ENCODE assay signal across 8 cellular contexts in the genomic region with DNA sequence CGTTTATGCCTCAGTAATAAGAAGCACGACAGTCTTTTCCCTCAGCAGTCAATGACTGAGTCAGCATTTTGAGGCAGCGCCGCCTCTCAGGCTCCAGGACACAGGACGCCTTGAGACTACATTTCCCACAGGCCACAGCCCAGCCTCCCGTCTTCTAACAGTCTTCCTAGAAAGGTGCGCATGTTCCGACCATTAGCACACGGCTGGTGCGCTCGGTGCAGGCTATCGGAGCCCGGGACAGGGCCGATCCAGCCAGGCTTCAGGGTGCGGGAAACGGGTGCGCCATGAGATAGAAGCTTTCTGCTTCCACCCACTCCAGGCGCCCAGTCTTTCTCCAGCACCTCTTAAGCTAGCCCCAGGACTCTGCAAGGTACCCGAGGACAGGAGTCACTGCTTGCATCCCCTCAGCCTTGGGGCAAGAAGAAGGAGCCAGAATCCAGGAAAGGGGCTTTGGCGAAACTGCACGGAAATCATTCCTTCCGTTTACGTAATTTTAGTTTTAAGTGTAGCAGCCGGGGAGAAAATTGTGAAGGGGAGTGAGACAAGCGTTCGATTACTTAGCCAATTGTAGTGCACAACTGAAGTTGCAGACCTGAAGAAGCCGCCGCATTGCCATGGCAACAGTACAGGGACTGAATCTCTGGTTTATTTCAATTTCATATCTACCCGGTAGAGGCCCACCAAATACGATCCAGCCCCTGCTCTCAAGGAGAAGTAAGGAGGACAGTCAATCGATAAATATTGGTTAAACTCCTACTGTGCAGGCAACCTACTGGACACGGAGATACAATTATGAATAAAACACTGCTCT. TPM values are rescaled to one million over a fixed set of nuclear protein-coding genes. Genes with fewer than 3 reads are reported as not detected.
A peak's percentile ranks its signal among the peaks of the same experiment; 100 is the strongest.
DNase-seq lines count a peak whose midpoint lies in the region; ATAC-seq, FAIRE-seq and TF ChIP-seq lines count a peak whose summit lies in the region.

No MANE protein-coding gene starts in this region.

- ATAC-seq in GM19043 (IDR thresholded peaks at IDR 0.05; ENCODE audit: low read depth, unreplicated experiment) (peak; percentile 77), GM21360 (IDR thresholded peaks at IDR 0.05; ENCODE audit: unreplicated experiment) (no peak)
- peak; percentile 65 to 74 for ATAC-seq in natural killer cell treated with Interleukin-12 subunit alpha and Interleukin-12 subunit beta and Interleukin-15 and Interleukin-18, amount 100 ng/mL, for 72 hours

- no peaks in the 10 kb centered on the region for H3K36me3 Mint-ChIP-seq in activated naive CD4-positive, alpha-beta T cell treated with anti-CD3 and anti-CD28 coated beads, Interleukin-2, amount 50 U/mL, for 24 hours
- H3K36me3 Mint-ChIP-seq in natural killer cell treated with Interleukin-12 subunit alpha and Interleukin-12 subunit beta and Interleukin-15 and Interleukin-18, amount 100 ng/mL, for 72 hours: no peaks in the 10 kb centered on the region

- no peaks in the 10 kb centered on the region for H3K27me3 ChIP-seq in stomach smooth muscle (ENCODE audit: control insufficient read depth in 1 of 2, insufficient read depth in 2 of 2, low read length in 2 of 2)

- no peak overlapping the region for H3K27ac ChIP-seq in stomach smooth muscle (ENCODE audit: low read length)

- peak; percentile 25 for DNase-seq in NOMO-1 treated with dmso at 0.1 percent for 144 hours (lab: John Stamatoyannopoulos, UW; ENCODE audit: unreplicated experiment)
- peak; percentile 17 to 40 for DNase-seq in frontal cortex (ENCODE audit: low spot score in 2 of 2)
- no peak for DNase-seq in natural killer cell treated with Interleukin-12 subunit alpha and Interleukin-12 subunit beta and Interleukin-15 and Interleukin-18, amount 100 ng/mL, for 72 hours (ENCODE audit: low spot score)
- no peak for DNase-seq in D721Med (ENCODE audit: insufficient read length, low spot score)

- H3K9me3 ChIP-seq in stomach smooth muscle (ENCODE audit: control insufficient read depth in 2 of 2, low read length in 2 of 2): no peaks in the 10 kb centered on the region

- peak overlapping the region; percentile 76 for H3K27ac Mint-ChIP-seq in activated naive CD4-positive, alpha-beta T cell treated with anti-CD3 and anti-CD28 coated beads, Interleukin-2, amount 50 U/mL, for 24 hours
- peak overlapping the region in 1 of 2 donors; percentile 78 for H3K27ac Mint-ChIP-seq in natural killer cell treated with Interleukin-12 subunit alpha and Interleukin-12 subunit beta and Interleukin-15 and Interleukin-18, amount 100 ng/mL, for 72 hours

- no peaks in the 10 kb centered on the region for H3K4me1 ChIP-seq in stomach smooth muscle (ENCODE audit: control insufficient read depth, insufficient read depth, low read length)

- peak overlapping the region; percentile 85 to 86 for H3K4me3 ChIP-seq in stomach smooth muscle (ENCODE audit: low read length in 2 of 2)

- TF ChIP-seq CTCF in D721Med (IDR thresholded peaks at IDR 0.05; ENCODE audit: insufficient read depth, missing control alignments): no peak

- peaks cover 11% of the 10 kb centered on the region for H3K4me1 Mint-ChIP-seq in activated naive CD4-positive, alpha-beta T cell treated with anti-CD3 and anti-CD28 coated beads, Interleukin-2, amount 50 U/mL, for 24 hours
- H3K4me1 Mint-ChIP-seq in natural killer cell treated with Interleukin-12 subunit alpha and Interleukin-12 subunit beta and Interleukin-15 and Interleukin-18, amount 100 ng/mL, for 72 hours (ENCODE audit: low read depth in 2 of 2): peaks cover 11% of the 10 kb centered on the region in 2 donors

- peaks cover 3% of the 10 kb centered on the region for H3K27me3 Mint-ChIP-seq in activated naive CD4-positive, alpha-beta T cell treated with anti-CD3 and anti-CD28 coated beads, Interleukin-2, amount 50 U/mL, for 24 hours
- peaks cover 21 to 22% of the 10 kb centered on the region in 2 donors for H3K27me3 Mint-ChIP-seq in natural killer cell treated with Interleukin-12 subunit alpha and Interleukin-12 subunit beta and Interleukin-15 and Interleukin-18, amount 100 ng/mL, for 72 hours

- H3K4me3 Mint-ChIP-seq in activated naive CD4-positive, alpha-beta T cell treated with anti-CD3 and anti-CD28 coated beads, Interleukin-2, amount 50 U/mL, for 24 hours: peak overlapping the region; percentile 87
- H3K4me3 Mint-ChIP-seq in natural killer cell treated with Interleukin-12 subunit alpha and Interleukin-12 subunit beta and Interleukin-15 and Interleukin-18, amount 100 ng/mL, for 72 hours: peak overlapping the region; percentile 74

- no peaks in the 10 kb centered on the region for H3K36me3 ChIP-seq in stomach smooth muscle (ENCODE audit: control insufficient read depth in 2 of 2, insufficient read depth in 2 of 2, low read length in 2 of 2)

- FAIRE-seq in frontal cortex (lab: Jason Lieb, UNC): no peak
- no peak for FAIRE-seq in D721Med (lab: Jason Lieb, UNC)

- peak overlapping the region; percentile 68 for H3K9ac ChIP-seq in stomach smooth muscle (ENCODE audit: low read length in 2 of 2)

- no peaks in the 10 kb centered on the region for H3K9me3 Mint-ChIP-seq in activated naive CD4-positive, alpha-beta T cell treated with anti-CD3 and anti-CD28 coated beads, Interleukin-2, amount 50 U/mL, for 24 hours
- H3K9me3 Mint-ChIP-seq in natural killer cell treated with Interleukin-12 subunit alpha and Interleukin-12 subunit beta and Interleukin-15 and Interleukin-18, amount 100 ng/mL, for 72 hours: no peaks in the 10 kb centered on the region

RNA-seq across cellular contexts. Expression of a gene that starts 53.9 kb away (rescaled TPM):
- total RNA-seq in frontal cortex: 33.4 TPM
- 10 to 100 TPM; 19.5 to 35.7 TPM for total RNA-seq in natural killer cell treated with Interleukin-12 subunit alpha and Interleukin-12 subunit beta and Interleukin-15 and Interleukin-18, amount 100 ng/mL, for 72 hours

Comparison
In these comparisons a context has a peak if more than half of its experiments do, and no peak if none do; other contexts are left out.
1. DNase-seq: peak in NOMO-1 treated with dmso at 0.1 percent for 144 hours (single experiment) and frontal cortex (2 of 2); none in natural killer cell treated with Interleukin-12 subunit alpha and Interleukin-12 subunit beta and Interleukin-15 and Interleukin-18, amount 100 ng/mL, for 72 hours (single experiment) and D721Med (single experiment).